ENCODE assay signal across 1 cellular context in the genomic region with DNA sequence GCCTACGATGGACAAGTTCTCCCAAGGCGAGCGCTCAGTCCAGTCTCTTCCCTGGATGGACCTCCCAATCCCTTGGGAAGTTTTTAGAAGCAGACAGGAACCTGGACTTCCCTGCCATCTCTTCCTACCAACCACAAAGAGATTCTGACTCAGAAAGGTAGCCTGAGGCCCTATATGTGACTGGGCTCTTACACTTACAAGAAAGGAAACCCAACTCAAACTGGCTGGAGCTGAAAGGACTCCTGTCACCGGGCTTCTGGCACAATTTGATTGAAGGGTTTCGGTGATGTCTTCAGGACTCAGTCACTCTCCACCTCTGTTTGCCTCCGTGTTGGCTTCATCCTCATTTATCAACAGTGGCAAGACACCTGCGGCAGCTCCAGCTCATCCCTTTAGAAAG.
TF ChIP-seq lines count a peak whose summit lies in the region.

No MANE protein-coding gene starts in this region.

TF ChIP-seq in H1, 55 proteins besides CTCF, POLR2A, EP300 and RAD21:
- TF ChIP-seq KDM5A (IDR thresholded peaks at IDR 0.05; ENCODE audit: low read length) (no peak), JUN (IDR thresholded peaks at IDR 0.05; ENCODE audit: low read depth, low read length) (no peak), GTF2F1 (IDR thresholded peaks at IDR 0.05; ENCODE audit: borderline replicate concordance, low read depth, low read length) (no peak), SP1 (IDR thresholded peaks at IDR 0.05; ENCODE audit: low read depth, low read length) (no peak), ASH2L (IDR thresholded peaks at IDR 0.05; ENCODE audit: low read length) (no peak), FOSL1 (IDR thresholded peaks at IDR 0.05; ENCODE audit: insufficient read depth, low read depth, low read length) (no peak), EGR1 (IDR thresholded peaks at IDR 0.05; ENCODE audit: borderline replicate concordance, low read depth, low read length) (no peak), JUND (IDR thresholded peaks at IDR 0.05; ENCODE audit: low read length) (no peak), SAP30 (IDR thresholded peaks at IDR 0.05; ENCODE audit: insufficient read depth, insufficient replicate concordance, low read length) (no peak), RXRA (IDR thresholded peaks at IDR 0.05; ENCODE audit: insufficient read depth, low read depth, low read length) (no peak), SUZ12 (IDR thresholded peaks at IDR 0.05; ENCODE audit: low read length) (no peak), MAFK (IDR thresholded peaks at IDR 0.05; ENCODE audit: low read depth, low read length) (no peak)
- TF ChIP-seq, protein P1, sequence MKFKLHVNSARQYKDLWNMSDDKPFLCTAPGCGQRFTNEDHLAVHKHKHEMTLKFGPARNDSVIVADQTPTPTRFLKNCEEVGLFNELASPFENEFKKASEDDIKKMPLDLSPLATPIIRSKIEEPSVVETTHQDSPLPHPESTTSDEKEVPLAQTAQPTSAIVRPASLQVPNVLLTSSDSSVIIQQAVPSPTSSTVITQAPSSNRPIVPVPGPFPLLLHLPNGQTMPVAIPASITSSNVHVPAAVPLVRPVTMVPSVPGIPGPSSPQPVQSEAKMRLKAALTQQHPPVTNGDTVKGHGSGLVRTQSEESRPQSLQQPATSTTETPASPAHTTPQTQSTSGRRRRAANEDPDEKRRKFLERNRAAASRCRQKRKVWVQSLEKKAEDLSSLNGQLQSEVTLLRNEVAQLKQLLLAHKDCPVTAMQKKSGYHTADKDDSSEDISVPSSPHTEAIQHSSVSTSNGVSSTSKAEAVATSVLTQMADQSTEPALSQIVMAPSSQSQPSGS (IDR thresholded peaks at IDR 0.05; ENCODE audit: low read length), result no peak
